Comparison of ENCODE assay signal across 9 cellular contexts in the genomic region with DNA sequence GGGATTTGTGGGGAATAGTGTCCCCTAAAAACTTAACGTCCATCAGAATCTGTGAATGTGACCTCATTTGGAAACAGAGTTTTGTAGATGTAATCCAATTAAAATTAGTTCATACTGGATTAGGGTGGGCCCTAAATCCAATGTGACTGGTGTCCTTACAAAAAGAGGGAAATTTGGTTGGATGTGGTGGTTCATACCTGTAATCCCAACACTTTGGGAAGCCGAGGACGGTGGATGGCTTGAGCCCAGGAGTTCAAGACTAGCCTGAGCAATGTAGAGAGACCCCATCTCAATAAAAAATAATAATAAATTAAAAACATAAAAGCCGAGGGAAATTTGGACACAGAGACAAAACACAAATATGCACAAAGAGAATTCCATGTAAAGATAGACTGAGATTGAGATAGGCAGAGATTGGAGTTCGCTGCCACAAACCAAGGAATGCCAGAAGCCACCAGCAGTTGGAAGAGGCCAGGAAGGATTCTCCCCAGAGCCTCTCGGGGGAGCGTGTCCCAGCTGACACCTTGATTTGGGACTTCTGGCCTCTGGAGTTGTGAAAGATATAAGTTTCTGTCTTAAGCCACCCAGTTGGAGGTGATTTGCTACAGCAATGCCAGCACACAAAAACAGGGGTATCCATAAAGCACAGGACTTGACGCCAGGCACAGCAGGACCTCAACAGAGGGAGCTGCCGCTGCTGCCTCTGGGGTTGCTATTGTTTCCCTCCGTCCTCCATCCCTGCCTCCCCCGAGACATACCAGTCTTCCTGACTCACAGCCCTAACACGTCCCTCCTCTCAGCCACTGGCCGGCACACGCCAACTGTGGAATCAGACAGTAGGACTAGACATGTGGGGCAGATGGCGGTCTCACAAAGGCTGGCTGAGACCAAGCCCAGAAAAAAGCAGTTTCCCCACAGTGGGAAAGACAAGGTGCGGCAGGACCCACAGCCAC.
DNase-seq lines count a peak whose midpoint lies in the region; ATAC-seq, FAIRE-seq and TF ChIP-seq lines count a peak whose summit lies in the region.
"Had no signal": no experiment of that assay in that cellular context is flagged by ENCODE, and none has a peak within 500 bp of the region (broad histone marks: within the 10 kb centered on the region; RNA-seq: fewer than 3 reads in every experiment).

No MANE protein-coding gene starts in this region.

- intact Hi-C loops in mammary epithelial cell (cut with micrococcal nuclease): loop anchor here (1.0 kb wide), 2 partner anchors 12 to 33 kb away; no protein-coding TSS in a partner anchor
- intact Hi-C loops in kidney (cut with DNase I): no loop called here
- intact Hi-C loops in spleen (cut with DNase I; ENCODE audit: low total_unique reads): no loop called here

- H3K27ac Mint-ChIP-seq in HFFc6: peak overlapping the region; percentile 95
- H3K27ac Mint-ChIP-seq: activated CD4-positive, alpha-beta T cell treated with anti-CD3 and anti-CD28 coated beads, Interleukin-2, amount 10 ng/mL, durations not matched to agents 7 days and 5 days had no signal

- FAIRE-seq in kidney (lab: Jason Lieb, UNC): no peak

- POLR2A ChIA-PET in HEK293T (lab: Yijun Ruan, JAX): interaction anchor here (1.2 to 1.5 kb wide), 2 partner anchors 99 kb away, joined by 4 to 8 read pairs; a partner anchor contains a TSS

- H3K9me3 Mint-ChIP-seq in HFFc6: no peaks in the 10 kb centered on the region
- H3K9me3 Mint-ChIP-seq: activated CD4-positive, alpha-beta T cell treated with anti-CD3 and anti-CD28 coated beads, Interleukin-2, amount 10 ng/mL, durations not matched to agents 7 days and 5 days had no signal

- H3K9me3 ChIP-seq in mammary epithelial cell (replicated peaks; ENCODE audit: insufficient read depth, low read length) (no peaks in the 10 kb centered on the region), kidney (ENCODE audit: control insufficient read depth in 1 of 2, low read length in 2 of 2) (no peaks in the 10 kb centered on the region), spleen (no peaks in the 10 kb centered on the region)

- no peaks in the 10 kb centered on the region for H3K79me2 ChIP-seq in mammary epithelial cell (ENCODE audit: insufficient read depth, low read length)

- DNase-seq in HFFc6: peak; percentile 92
- peak; percentile 90 for DNase-seq in mammary epithelial cell
- peak; percentile 89 for DNase-seq in kidney
- DNase-seq in spleen: no peak
- DNase-seq in HEK293T (ENCODE audit: extremely low spot score): no peak
- DNase-seq in NCI-H524 treated with DMSO at 0.1 percent for 48 hours (lab: John Stamatoyannopoulos, UW): no peak
- DNase-seq: activated CD4-positive, alpha-beta T cell treated with anti-CD3 and anti-CD28 coated beads, Interleukin-2, amount 10 ng/mL, durations not matched to agents 7 days and 5 days had no signal

- H3K27ac ChIP-seq in mammary epithelial cell (ENCODE audit: insufficient read depth, low read depth, low read length) (peak overlapping the region; percentile 86), kidney (ENCODE audit: low read depth in 2 of 2, low read length in 2 of 2) (peak overlapping the region; percentile 85 to 94), spleen (peak overlapping the region; percentile 58 to 91 (median 80))

- 17% methylated on average over 16 of the region's 16 CpGs for WGBS in mammary epithelial cell (ENCODE audit: low coverage, missing lambda C conversion rate)
- 71 to 95% (median 89%) methylated on average over 16 of the region's 16 CpGs for WGBS in spleen, 5 donors

- TF ChIP-seq POLR2A in spleen (IDR thresholded peaks at IDR 0.05): no peak
- no peak for TF ChIP-seq POLR2A in GM18505 (IDR thresholded peaks at IDR 0.05; ENCODE audit: borderline replicate concordance, extremely low read depth, insufficient read depth, insufficient read length)

- H3K4me3 Mint-ChIP-seq in HFFc6: peak overlapping the region; percentile 65
- H3K4me3 Mint-ChIP-seq: activated CD4-positive, alpha-beta T cell treated with anti-CD3 and anti-CD28 coated beads, Interleukin-2, amount 10 ng/mL, durations not matched to agents 7 days and 5 days had no signal

- in situ Hi-C loops in mammary epithelial cell (cut with MboI; ENCODE audit: low sequenced_read_pairs in 2 of 2): no loop called here

- no peaks in the 10 kb centered on the region for H3K36me3 ChIP-seq in mammary epithelial cell (ENCODE audit: insufficient read depth, low read length)
- H3K36me3 ChIP-seq in kidney (ENCODE audit: control insufficient read depth in 1 of 2, insufficient read depth in 2 of 2, low read length in 2 of 2): no peaks in the 10 kb centered on the region
- H3K36me3 ChIP-seq in spleen: no peaks in the 10 kb centered on the region

- no peaks in the 10 kb centered on the region for H4K20me1 ChIP-seq in mammary epithelial cell (ENCODE audit: insufficient read depth, low read length)

- H3K27me3 ChIP-seq in mammary epithelial cell (ENCODE audit: insufficient read depth, low read length) (no peaks in the 10 kb centered on the region), spleen (replicated peaks in 1 of 7) (no peaks in the 10 kb centered on the region)

- dilution Hi-C loops in mammary epithelial cell (cut with HindIII; ENCODE audit: low sequenced_read_pairs): no loop called here

- H3K4me3 ChIP-seq in mammary epithelial cell (replicated peaks in 1 of 3; ENCODE audit: insufficient read depth in 1 of 3, low read depth in 2 of 3, low read length in 3 of 3): no peak overlapping the region
- peak overlapping the region in 1 of 2 donors; percentile 17 for H3K4me3 ChIP-seq in kidney (ENCODE audit: low read length in 2 of 2)
- no peak overlapping the region for H3K4me3 ChIP-seq in spleen

- H3K4me1 ChIP-seq in mammary epithelial cell (ENCODE audit: insufficient read depth, low read length): peaks cover 48% of the 10 kb centered on the region
- peaks cover 35 to 38% of the 10 kb centered on the region in 2 donors for H3K4me1 ChIP-seq in kidney (ENCODE audit: control insufficient read depth in 1 of 2, insufficient read depth in 1 of 2, low read depth in 1 of 2, low read length in 2 of 2)
- H3K4me1 ChIP-seq in spleen: peaks cover 19 to 44% (median 30%) of the 10 kb centered on the region in 6 donors

- CTCF ChIA-PET in mammary epithelial cell (lab: Charles Lee; ENCODE audit: low non-redundant PET): no interaction called here
- CTCF ChIA-PET in HEK293T (lab: Yijun Ruan, JAX): interaction anchor here (1.8 kb wide), 1 partner anchor 12 kb away, joined by 4 read pairs; no protein-coding TSS in a partner anchor

- H3K9ac ChIP-seq in mammary epithelial cell (ENCODE audit: insufficient read depth, low read length) (peak overlapping the region; percentile 64), kidney (ENCODE audit: low read length in 2 of 2) (peak overlapping the region in 1 of 2 donors; percentile 48)

- peak overlapping the region; percentile 39 for H3K4me2 ChIP-seq in mammary epithelial cell (ENCODE audit: insufficient read depth, low read depth, low read length)

- H3K27me3 Mint-ChIP-seq in HFFc6 (ENCODE audit: insufficient read depth): no peaks in the 10 kb centered on the region; the same call in 1 of the 2 replicates
- H3K27me3 Mint-ChIP-seq: activated CD4-positive, alpha-beta T cell treated with anti-CD3 and anti-CD28 coated beads, Interleukin-2, amount 10 ng/mL, durations not matched to agents 7 days and 5 days had no signal

- peak overlapping the region; percentile 86 for H2AFZ ChIP-seq in mammary epithelial cell (ENCODE audit: low read depth, low read length)

- BruUV-seq in mammary epithelial cell (replicated peaks; lab: Mats Ljungman, UMichigan): TSS peak; percentile 69

- H3K36me3 Mint-ChIP-seq in HFFc6 (ENCODE audit: low read depth): no peaks in the 10 kb centered on the region

- peaks cover 85% of the 10 kb centered on the region for H3K4me1 Mint-ChIP-seq in HFFc6 (ENCODE audit: low read depth)

- TF ChIP-seq CTCF in HFFc6 (IDR thresholded peaks at IDR 0.05) (no peak), mammary epithelial cell (conservative IDR thresholded peaks at IDR 0.05 in 1 of 2, IDR thresholded peaks at IDR 0.05 in 1 of 2; ENCODE audit: extremely low read depth in 1 of 2, insufficient read depth in 1 of 2, low read depth in 1 of 2, low read length in 2 of 2) (peak in 1 of 2 donors; percentile 33), kidney (IDR thresholded peaks at IDR 0.05; ENCODE audit: borderline replicate concordance, extremely low read depth, insufficient read depth) (no peak), spleen (IDR thresholded peaks at IDR 0.05 in 8 of 11, conservative IDR thresholded peaks at IDR 0.05 in 3 of 11) (no peak)

- ATAC-seq in HG03280 (IDR thresholded peaks at IDR 0.05; ENCODE audit: unreplicated experiment) (no peak), GM18505 (IDR thresholded peaks at IDR 0.05; ENCODE audit: unreplicated experiment) (no peak)

TF ChIP-seq in HEK293T, 16 proteins besides CTCF, POLR2A, EP300 and RAD21:
- TF ChIP-seq ZNF384 (IDR thresholded peaks at IDR 0.05) (no peak), NFRKB (IDR thresholded peaks at IDR 0.05) (no peak), HDGF (IDR thresholded peaks at IDR 0.05; ENCODE audit: borderline replicate concordance) (no peak), ARNT (IDR thresholded peaks at IDR 0.05) (no peak)
- TF ChIP-seq, protein P1, sequence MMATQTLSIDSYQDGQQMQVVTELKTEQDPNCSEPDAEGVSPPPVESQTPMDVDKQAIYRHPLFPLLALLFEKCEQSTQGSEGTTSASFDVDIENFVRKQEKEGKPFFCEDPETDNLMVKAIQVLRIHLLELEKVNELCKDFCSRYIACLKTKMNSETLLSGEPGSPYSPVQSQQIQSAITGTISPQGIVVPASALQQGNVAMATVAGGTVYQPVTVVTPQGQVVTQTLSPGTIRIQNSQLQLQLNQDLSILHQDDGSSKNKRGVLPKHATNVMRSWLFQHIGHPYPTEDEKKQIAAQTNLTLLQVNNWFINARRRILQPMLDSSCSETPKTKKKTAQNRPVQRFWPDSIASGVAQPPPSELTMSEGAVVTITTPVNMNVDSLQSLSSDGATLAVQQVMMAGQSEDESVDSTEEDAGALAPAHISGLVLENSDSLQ (IDR thresholded peaks at IDR 0.05): no peak

Comparison
In these comparisons a context has a peak if more than half of its experiments do, and no peak if none do; other contexts are left out.
1. DNase-seq: peak in HFFc6 (single experiment), mammary epithelial cell (single experiment) and kidney (single experiment); none in spleen (single experiment), HEK293T (single experiment) and NCI-H524 treated with DMSO at 0.1 percent for 48 hours (single experiment).
2. Peak in every context shown above with its lines, with median percentiles within 50 percentile points of each other: H3K27ac ChIP-seq.